14 cellular contexts compared by ENCODE assay signal in genomic region chr18:77223653-77224052, GRCh38. TPM values are rescaled to one million over a fixed set of nuclear protein-coding genes. Genes with fewer than 3 reads are reported as not detected.
A peak's percentile ranks its signal among the peaks of the same experiment; 100 is the strongest.
DNase-seq lines count a peak whose midpoint lies in the region; ATAC-seq, FAIRE-seq and TF ChIP-seq lines count a peak whose summit lies in the region.
"Had no signal": no experiment of that assay in that cellular context is flagged by ENCODE, and none has a peak within 500 bp of the region (broad histone marks: within the 10 kb centered on the region; RNA-seq: fewer than 3 reads in every experiment).

No MANE protein-coding gene starts in this region.

- H3K27me3 Mint-ChIP-seq in CD8-positive, alpha-beta T cell (ENCODE audit: low read depth): peaks cover 6% of the 10 kb centered on the region

- H3K9me3 ChIP-seq in CD8-positive, alpha-beta T cell (ENCODE audit: low read length): no peaks in the 10 kb centered on the region
- H3K9me3 ChIP-seq: ovary had no signal

- no peak for TF ChIP-seq CTCF in CD8-positive, alpha-beta T cell (IDR thresholded peaks at IDR 0.05)
- TF ChIP-seq CTCF in lower leg skin (IDR thresholded peaks at IDR 0.05): no peak

- FAIRE-seq in endometrium (lab: Jason Lieb, UNC): peak; percentile 18

- H3K36me3 ChIP-seq in CD8-positive, alpha-beta T cell (ENCODE audit: insufficient read depth, low read length): no peaks in the 10 kb centered on the region
- H3K36me3 ChIP-seq: ovary had no signal

- ATAC-seq in activated naive CD4-positive, alpha-beta T cell treated with anti-CD3 and anti-CD28 coated beads, Interleukin-2, amount 50 U/mL, for 72 hours: peak; percentile 28 to 73
- ATAC-seq in CD8-positive, alpha-beta T cell: no peak
- ATAC-seq in GM18867 (IDR thresholded peaks at IDR 0.05; ENCODE audit: unreplicated experiment): no peak

- H3K4me1 ChIP-seq in CD8-positive, alpha-beta T cell (ENCODE audit: insufficient read depth, low read length): peaks cover under 1% of the 10 kb centered on the region

- POLR2A ChIA-PET in CD8-positive, alpha-beta T cell (lab: Charles Lee): no interaction called here

- 42 to 45% methylated on average over 2 of the region's 2 CpGs for WGBS in lower leg skin, 2 donors

- no peak for TF ChIP-seq POLR2A in lower leg skin (IDR thresholded peaks at IDR 0.05)

- no peak overlapping the region for H3K27ac ChIP-seq in CD8-positive, alpha-beta T cell (ENCODE audit: low read depth, low read length)
- H3K27ac ChIP-seq: ovary had no signal

- CTCF ChIA-PET in CD8-positive, alpha-beta T cell (lab: Charles Lee): no interaction called here

- intact Hi-C loops in CD8-positive, alpha-beta T cell (cut with DNase I, micrococcal nuclease): loop anchor here in 1 of 2 experiments (10.0 kb wide), 1 partner anchor 61 kb away; no protein-coding TSS in a partner anchor
- intact Hi-C loops in lower leg skin (cut with DNase I; ENCODE audit: low total_unique reads): no loop called here

- H3K4me3 Mint-ChIP-seq in CD8-positive, alpha-beta T cell: no peak overlapping the region
- H3K4me3 Mint-ChIP-seq: B cell; central memory CD8-positive, alpha-beta T cell; mesothelial cell of epicardium had no signal

- H3K36me3 Mint-ChIP-seq in activated naive CD4-positive, alpha-beta T cell treated with anti-CD3 and anti-CD28 coated beads, Interleukin-2, amount 50 U/mL, for 72 hours: no peaks in the 10 kb centered on the region
- no peaks in the 10 kb centered on the region for H3K36me3 Mint-ChIP-seq in CD8-positive, alpha-beta T cell
- H3K36me3 Mint-ChIP-seq: mesothelial cell of epicardium had no signal

- peaks cover 6% of the 10 kb centered on the region for H3K4me1 Mint-ChIP-seq in CD8-positive, alpha-beta T cell (ENCODE audit: low read depth)
- H3K4me1 Mint-ChIP-seq: B cell had no signal

- H3K27me3 ChIP-seq in CD8-positive, alpha-beta T cell (ENCODE audit: insufficient read depth, low read length): no peaks in the 10 kb centered on the region
- H3K27me3 ChIP-seq: ovary had no signal

- H3K9me3 Mint-ChIP-seq in activated naive CD4-positive, alpha-beta T cell treated with anti-CD3 and anti-CD28 coated beads, Interleukin-2, amount 50 U/mL, for 72 hours: peaks cover 0 to 13% of the 10 kb centered on the region in 2 donors
- no peaks in the 10 kb centered on the region for H3K9me3 Mint-ChIP-seq in CD8-positive, alpha-beta T cell
- H3K9me3 Mint-ChIP-seq: central memory CD8-positive, alpha-beta T cell; mesothelial cell of epicardium had no signal

- H3K27ac Mint-ChIP-seq in activated naive CD4-positive, alpha-beta T cell treated with anti-CD3 and anti-CD28 coated beads, Interleukin-2, amount 50 U/mL, for 72 hours: peak overlapping the region in 1 of 2 donors; percentile 72
- no peak overlapping the region for H3K27ac Mint-ChIP-seq in CD8-positive, alpha-beta T cell
- H3K27ac Mint-ChIP-seq: B cell, mesothelial cell of epicardium had no signal

- DNase-seq in activated naive CD4-positive, alpha-beta T cell treated with anti-CD3 and anti-CD28 coated beads, Interleukin-2, amount 50 U/mL, for 72 hours (ENCODE audit: low spot score in 2 of 2): no peak
- no peak for DNase-seq in activated naive CD4-positive, alpha-beta T cell treated with Interleukin-2 at 50 U/mL for 16 hours
- DNase-seq in NOMO-1 (lab: John Stamatoyannopoulos, UW; ENCODE audit: unreplicated experiment in 2 of 2): peak; percentile 11 to 74
- peak; percentile 25 for DNase-seq in stromal cell of bone marrow (ENCODE audit: low read depth)
- DNase-seq in CD8-positive, alpha-beta T cell: no peak
- no peak for DNase-seq in lower leg skin (ENCODE audit: low spot score in 2 of 2)
- DNase-seq: GF-D8, NCI-H2029 treated with DMSO at 0.1 percent for 48 hours, ovary had no signal

- H3K4me3 ChIP-seq in CD8-positive, alpha-beta T cell (ENCODE audit: low read depth, low read length): no peak overlapping the region
- no peak overlapping the region for H3K4me3 ChIP-seq in lower leg skin (ENCODE audit: low read depth, poor library complexity, severe bottlenecking)
- H3K4me3 ChIP-seq: ovary had no signal

RNA-seq across cellular contexts. Expression of gene GALR1, which starts 26.0 kb away (rescaled TPM):
- not detected for total RNA-seq in activated naive CD4-positive, alpha-beta T cell treated with anti-CD3 and anti-CD28 coated beads, Interleukin-2, amount 50 U/mL, for 72 hours
- not detected for total RNA-seq in CD8-positive, alpha-beta T cell
- total RNA-seq in lower leg skin: not detected
- total RNA-seq: B cell, mesothelial cell of epicardium had no signal

Comparison
In these comparisons a context has a peak if more than half of its experiments do, and no peak if none do; other contexts are left out.
1. ATAC-seq: peak in activated naive CD4-positive, alpha-beta T cell treated with anti-CD3 and anti-CD28 coated beads, Interleukin-2, amount 50 U/mL, for 72 hours (2 of 2); none in CD8-positive, alpha-beta T cell (single experiment) and GM18867 (single experiment).
2. DNase-seq: peak in NOMO-1 (2 of 2) and stromal cell of bone marrow (single experiment); none in activated naive CD4-positive, alpha-beta T cell treated with anti-CD3 and anti-CD28 coated beads, Interleukin-2, amount 50 U/mL, for 72 hours (0 of 2), activated naive CD4-positive, alpha-beta T cell treated with Interleukin-2 at 50 U/mL for 16 hours (single experiment), CD8-positive, alpha-beta T cell (0 of 7) and lower leg skin (0 of 2).